Comparison of ENCODE assay signal across 12 cellular contexts in genomic region chr13:95153647-95154405, GRCh38.
DNase-seq lines count a peak whose midpoint lies in the region; ATAC-seq and TF ChIP-seq lines count a peak whose summit lies in the region.
"Had no signal": no experiment of that assay in that cellular context is flagged by ENCODE, and none has a peak within 500 bp of the region (broad histone marks: within the 10 kb centered on the region; RNA-seq: fewer than 3 reads in every experiment).

No MANE protein-coding gene starts in this region.

- no peak overlapping the region for H3K27ac Mint-ChIP-seq in stimulated activated effector memory CD8-positive, alpha-beta T cell treated with anti-CD3 and anti-CD28 coated beads, Interleukin-12 subunit alpha, Interleukin-12 subunit beta, amount 100 ng/mL, for 72 hours
- H3K27ac Mint-ChIP-seq: memory B cell had no signal

- no peaks in the 10 kb centered on the region for H3K9me3 Mint-ChIP-seq in stimulated activated effector memory CD8-positive, alpha-beta T cell treated with anti-CD3 and anti-CD28 coated beads, Interleukin-12 subunit alpha, Interleukin-12 subunit beta, amount 100 ng/mL, for 72 hours
- H3K9me3 Mint-ChIP-seq: memory B cell had no signal

- in situ Hi-C loops in mammary epithelial cell (cut with MboI; ENCODE audit: low sequenced_read_pairs in 2 of 2) = loop anchor here (25.0 kb wide), 1 partner anchor 492 kb away; no protein-coding TSS in a partner anchor

- H3K9ac ChIP-seq in mammary epithelial cell (ENCODE audit: insufficient read depth, low read length) = no peak overlapping the region

- TF ChIP-seq CTCF in mammary epithelial cell (conservative IDR thresholded peaks at IDR 0.05 in 1 of 2, IDR thresholded peaks at IDR 0.05 in 1 of 2; ENCODE audit: extremely low read depth in 1 of 2, insufficient read depth in 1 of 2, low read depth in 1 of 2, low read length in 2 of 2) = no peak

- H3K4me2 ChIP-seq in mammary epithelial cell (ENCODE audit: insufficient read depth, low read depth, low read length) = no peak overlapping the region

- H3K4me3 ChIP-seq in mammary epithelial cell (replicated peaks in 1 of 3; ENCODE audit: insufficient read depth in 1 of 3, low read depth in 2 of 3, low read length in 3 of 3) (no peak overlapping the region), H7 (ENCODE audit: insufficient read depth, low read depth, low read length) (no peak overlapping the region)
- H3K4me3 ChIP-seq: upper lobe of right lung had no signal

- no peak overlapping the region for H3K4me3 Mint-ChIP-seq in stimulated activated effector memory CD8-positive, alpha-beta T cell treated with anti-CD3 and anti-CD28 coated beads, Interleukin-12 subunit alpha, Interleukin-12 subunit beta, amount 100 ng/mL, for 72 hours
- H3K4me3 Mint-ChIP-seq: memory B cell had no signal

- BruUV-seq in mammary epithelial cell (replicated peaks; lab: Mats Ljungman, UMichigan) = no TSS peak

- no peak overlapping the region for H2AFZ ChIP-seq in mammary epithelial cell (ENCODE audit: low read depth, low read length)

- CTCF ChIA-PET in mammary epithelial cell (lab: Charles Lee; ENCODE audit: low non-redundant PET) = no interaction called here

- H3K9me3 ChIP-seq in mammary epithelial cell (replicated peaks; ENCODE audit: insufficient read depth, low read length) = no peaks in the 10 kb centered on the region
- H3K9me3 ChIP-seq: upper lobe of right lung had no signal

- WGBS in mammary epithelial cell (ENCODE audit: low coverage, missing lambda C conversion rate) = 67% methylated on average over 7 of the region's 7 CpGs

- H3K36me3 ChIP-seq in mammary epithelial cell (ENCODE audit: insufficient read depth, low read length) (no peaks in the 10 kb centered on the region), H7 (replicated peaks; ENCODE audit: control insufficient read depth, insufficient read depth, low read length) (no peaks in the 10 kb centered on the region)
- H3K36me3 ChIP-seq: upper lobe of right lung had no signal

- H3K27me3 ChIP-seq in mammary epithelial cell (ENCODE audit: insufficient read depth, low read length) = no peaks in the 10 kb centered on the region
- no peaks in the 10 kb centered on the region for H3K27me3 ChIP-seq in H7 (ENCODE audit: control insufficient read depth, insufficient read depth, low read length)
- H3K27me3 ChIP-seq: upper lobe of right lung had no signal

- H3K79me2 ChIP-seq in mammary epithelial cell (ENCODE audit: insufficient read depth, low read length) = no peaks in the 10 kb centered on the region

- dilution Hi-C loops in mammary epithelial cell (cut with HindIII; ENCODE audit: low sequenced_read_pairs) = no loop called here

- DNase-seq in ELR (ENCODE audit: low read depth) (peak; percentile 11), NCI-H2081 (lab: John Stamatoyannopoulos, UW) (peak; percentile 33 to 67), mammary epithelial cell (peak; percentile 2), left colon (no peak), pons (ENCODE audit: low spot score) (no peak), H7 (no peak)
- no peak for DNase-seq in stimulated activated effector memory CD8-positive, alpha-beta T cell treated with anti-CD3 and anti-CD28 coated beads, Interleukin-12 subunit alpha, Interleukin-12 subunit beta, amount 100 ng/mL, for 72 hours (ENCODE audit: low spot score in 2 of 2)
- DNase-seq: activated T-cell treated with anti-CD3 and anti-CD28 coated beads, Interleukin-2, amount 50 U/mL, for 1 hour; upper lobe of right lung had no signal

- H4K20me1 ChIP-seq in mammary epithelial cell (ENCODE audit: insufficient read depth, low read length) = no peaks in the 10 kb centered on the region

- H3K36me3 Mint-ChIP-seq in stimulated activated effector memory CD8-positive, alpha-beta T cell treated with anti-CD3 and anti-CD28 coated beads, Interleukin-12 subunit alpha, Interleukin-12 subunit beta, amount 100 ng/mL, for 72 hours = peaks cover 13% of the 10 kb centered on the region

- H3K27ac ChIP-seq in mammary epithelial cell (ENCODE audit: insufficient read depth, low read depth, low read length) = no peak overlapping the region
- H3K27ac ChIP-seq: RWPE1, upper lobe of right lung had no signal

- intact Hi-C loops in mammary epithelial cell (cut with micrococcal nuclease) = loop anchor here (1.0 to 10.0 kb wide), 2 partner anchors 439 to 534 kb away; partner anchors contain the start of gene SOX21
- intact Hi-C loops in left colon (cut with DNase I, micrococcal nuclease) = no loop called here

- ATAC-seq in left colon (peak; percentile 20), GM21515 (IDR thresholded peaks at IDR 0.05; ENCODE audit: unreplicated experiment) (no peak)
- no peak for ATAC-seq in stimulated activated effector memory CD8-positive, alpha-beta T cell treated with anti-CD3 and anti-CD28 coated beads, Interleukin-12 subunit alpha, Interleukin-12 subunit beta, amount 100 ng/mL, for 72 hours
- ATAC-seq: upper lobe of right lung had no signal

- no peaks in the 10 kb centered on the region for H3K4me1 ChIP-seq in mammary epithelial cell (ENCODE audit: insufficient read depth, low read length)

- H3K4me1 Mint-ChIP-seq in stimulated activated effector memory CD8-positive, alpha-beta T cell treated with anti-CD3 and anti-CD28 coated beads, Interleukin-12 subunit alpha, Interleukin-12 subunit beta, amount 100 ng/mL, for 72 hours = no peaks in the 10 kb centered on the region
- H3K4me1 Mint-ChIP-seq: memory B cell had no signal

Comparison
In these comparisons a context has a peak if more than half of its experiments do, and no peak if none do; other contexts are left out.
1. DNase-seq: peak in ELR (single experiment), NCI-H2081 (2 of 2) and mammary epithelial cell (single experiment); none in left colon (0 of 2), pons (single experiment), stimulated activated effector memory CD8-positive, alpha-beta T cell treated with anti-CD3 and anti-CD28 coated beads, Interleukin-12 subunit alpha, Interleukin-12 subunit beta, amount 100 ng/mL, for 72 hours (0 of 2) and H7 (single experiment).